10 cellular contexts compared by ENCODE assay signal in genomic region chr4:143377635-143378099, GRCh38.
DNase-seq lines count a peak whose midpoint lies in the region; ATAC-seq and TF ChIP-seq lines count a peak whose summit lies in the region.
"Had no signal": no experiment of that assay in that cellular context is flagged by ENCODE, and none has a peak within 500 bp of the region (broad histone marks: within the 10 kb centered on the region; RNA-seq: fewer than 3 reads in every experiment).

No MANE protein-coding gene starts in this region.

- peaks cover 99% of the 10 kb centered on the region for H3K79me2 ChIP-seq in MM.1S (ENCODE audit: low read length)

- DNase-seq in MM.1S = peak; percentile 58
- no peak for DNase-seq in nephron progenitor cell
- no peak for DNase-seq in HPDE6-E6E7 (ENCODE audit: extremely low spot score)
- DNase-seq in WERI-Rb-1 = no peak
- DNase-seq in stimulated activated naive CD4-positive, alpha-beta T cell treated with Interleukin-2 at 50 U/mL for 16 hours (lab: John Stamatoyannopoulos, UW) = no peak
- no peak for DNase-seq in NCI-H1694 treated with DMSO at 0.1 percent for 48 hours (lab: John Stamatoyannopoulos, UW)
- DNase-seq: activated T-cell treated with anti-CD3 and anti-CD28 coated beads, Interleukin-2, amount 50 U/mL, for 1 hour; foreskin keratinocyte had no signal

- TF ChIP-seq CTCF in MM.1S (IDR thresholded peaks at IDR 0.05; ENCODE audit: low read length) (no peak), nephron progenitor cell (IDR thresholded peaks at IDR 0.05) (no peak), WERI-Rb-1 (IDR thresholded peaks at IDR 0.05; ENCODE audit: low read depth, low read length) (no peak)

- no peak overlapping the region for H2AFZ ChIP-seq in MM.1S (ENCODE audit: low read length)

- H3K9me3 Mint-ChIP-seq in nephron progenitor cell = no peaks in the 10 kb centered on the region

- peaks cover 41% of the 10 kb centered on the region for H3F3A ChIP-seq in MM.1S (ENCODE audit: insufficient read depth, low read length)

- peak overlapping the region; percentile 65; the same call in 1 of the 2 replicates for H3K27ac ChIP-seq in MM.1S (ENCODE audit: low read length)
- H3K27ac ChIP-seq in WERI-Rb-1 = no peak overlapping the region
- H3K27ac ChIP-seq: foreskin keratinocyte had no signal

- no peaks in the 10 kb centered on the region for H3K36me3 Mint-ChIP-seq in nephron progenitor cell (ENCODE audit: low read depth)

- H3K9me3 ChIP-seq in MM.1S (replicated peaks; ENCODE audit: insufficient read depth, low read length) (no peaks in the 10 kb centered on the region), WERI-Rb-1 (ENCODE audit: severe bottlenecking) (no peaks in the 10 kb centered on the region)

- H3K36me3 ChIP-seq in MM.1S (replicated peaks; ENCODE audit: insufficient read depth, low read length) = no peaks in the 10 kb centered on the region; the same call in 1 of the 2 replicates
- no peaks in the 10 kb centered on the region for H3K36me3 ChIP-seq in WERI-Rb-1

- H3K27me3 ChIP-seq in MM.1S (replicated peaks; ENCODE audit: insufficient read depth, low read length) (no peaks in the 10 kb centered on the region), WERI-Rb-1 (ENCODE audit: insufficient read depth, low read depth, severe bottlenecking) (no peaks in the 10 kb centered on the region)
- H3K27me3 ChIP-seq: foreskin keratinocyte had no signal

- ATAC-seq in GM18868 (IDR thresholded peaks at IDR 0.05; ENCODE audit: unreplicated experiment) (peak; percentile 64), HG02610 (IDR thresholded peaks at IDR 0.05; ENCODE audit: unreplicated experiment) (peak; percentile 45)
- ATAC-seq: foreskin keratinocyte had no signal

- H3K4me2 ChIP-seq in MM.1S (ENCODE audit: low read depth, low read length) = peak overlapping the region; percentile 68

- H3K4me1 ChIP-seq in MM.1S (ENCODE audit: low read length) = peaks cover 82% of the 10 kb centered on the region

- H3K9ac ChIP-seq in MM.1S (ENCODE audit: low read length) = peak overlapping the region; percentile 24; the same call in 1 of the 2 replicates

- H3K27ac Mint-ChIP-seq in nephron progenitor cell = peak overlapping the region; percentile 79

- H4K20me1 ChIP-seq in MM.1S (ENCODE audit: insufficient read depth, low read length) = peaks cover 53% of the 10 kb centered on the region

- no peaks in the 10 kb centered on the region for H3K9me2 ChIP-seq in MM.1S (replicated peaks; ENCODE audit: insufficient read depth, low read length)

- H3K4me3 ChIP-seq in MM.1S (ENCODE audit: low read length) = peak overlapping the region; percentile 3; the same call in 1 of the 2 replicates
- H3K4me3 ChIP-seq in WERI-Rb-1 (ENCODE audit: low read depth, low read length) = no peak overlapping the region

- H3K4me3 Mint-ChIP-seq in nephron progenitor cell = peak overlapping the region; percentile 24

- H3K27me3 Mint-ChIP-seq in nephron progenitor cell (ENCODE audit: low read depth, poor library complexity) = no peaks in the 10 kb centered on the region

- H3K4me1 Mint-ChIP-seq in nephron progenitor cell = peaks cover 78% of the 10 kb centered on the region
